In genomic region chr10:44426247-44427034, GRCh38 we compare ENCODE assay signal across 27 cellular contexts. TPM values are rescaled to one million over a fixed set of nuclear protein-coding genes. Genes with fewer than 3 reads are reported as not detected.
"Had no signal": no experiment of that assay in that cellular context is flagged by ENCODE, and none has a peak within 500 bp of the region (broad histone marks: within the 10 kb centered on the region; RNA-seq: fewer than 3 reads in every experiment).

No MANE protein-coding gene starts in this region.

- H3K36me3 ChIP-seq: ascending aorta, MG63 had no signal

- H3K9me3 ChIP-seq: body of pancreas had no signal

- H3K4me1 Mint-ChIP-seq: activated naive CD4-positive, alpha-beta T cell treated with anti-CD3 and anti-CD28 coated beads, Interleukin-2, amount 50 U/mL, for 24 hours had no signal

- H3K27ac ChIP-seq: ascending aorta, body of pancreas, SK-N-MC, VCaP had no signal

- H3K27me3 Mint-ChIP-seq: activated CD8-positive, alpha-beta T cell treated with anti-CD3 and anti-CD28 coated beads for 36 hours; activated naive CD4-positive, alpha-beta T cell treated with anti-CD3 and anti-CD28 coated beads, Interleukin-2, amount 50 U/mL, for 24 hours; T-cell had no signal

- ATAC-seq: activated CD8-positive, alpha-beta T cell treated with anti-CD3 and anti-CD28 coated beads for 36 hours; body of pancreas; T-cell had no signal

- H3K27me3 ChIP-seq: ascending aorta, body of pancreas, MG63 had no signal

- H3K4me1 ChIP-seq: ascending aorta, body of pancreas had no signal

- DNase-seq: activated CD4-positive, alpha-beta T cell treated with anti-CD3 and anti-CD28 coated beads, Interleukin-2, amount 50 U/mL, for 1 hour; activated CD4-positive, CD25-positive, alpha-beta regulatory T cell; activated CD8-positive, alpha-beta memory T cell treated with anti-CD3 and anti-CD28 coated beads, Interleukin-2, amount 50 U/mL, for 48 hours; activated CD8-positive, alpha-beta T cell treated with anti-CD3 and anti-CD28 coated beads for 36 hours; activated effector memory CD4-positive, alpha-beta T cell treated with Interleukin-2 at 50 U/mL for 16 hours; activated naive CD4-positive, alpha-beta T cell; activated T-cell treated with anti-CD3 and anti-CD28 coated beads, Interleukin-2, amount 50 U/mL, for 1 hour; body of pancreas; central memory CD4-positive, alpha-beta T cell; MG63; MV-4-11; NCI-H1092 treated with DMSO at 0.1 percent for 48 hours; NCI-H1417 treated with DMSO at 0.1 percent for 48 hours; NCI-H1694; NCI-H2029 treated with DMSO at 0.1 percent for 48 hours; NCI-H345; NCI-H510A; NCI-H526 treated with DMSO at 0.1 percent for 48 hours; NCI-H82; SIG-M5; T-cell had no signal

- H3K27ac Mint-ChIP-seq: activated CD8-positive, alpha-beta T cell treated with anti-CD3 and anti-CD28 coated beads for 36 hours; activated naive CD4-positive, alpha-beta T cell treated with anti-CD3 and anti-CD28 coated beads, Interleukin-2, amount 50 U/mL, for 24 hours; T-cell had no signal

- H3K36me3 Mint-ChIP-seq: activated naive CD4-positive, alpha-beta T cell treated with anti-CD3 and anti-CD28 coated beads, Interleukin-2, amount 50 U/mL, for 24 hours; T-cell had no signal

- H3K4me3 Mint-ChIP-seq: activated CD8-positive, alpha-beta T cell treated with anti-CD3 and anti-CD28 coated beads for 36 hours; activated naive CD4-positive, alpha-beta T cell treated with anti-CD3 and anti-CD28 coated beads, Interleukin-2, amount 50 U/mL, for 24 hours; T-cell had no signal

- H3K4me3 ChIP-seq: ascending aorta, body of pancreas, MG63, SK-N-MC had no signal

RNA-seq across cellular contexts. Expression of gene CXCL12, which starts 41.5 kb away (rescaled TPM):
- total RNA-seq: activated CD8-positive, alpha-beta T cell treated with anti-CD3 and anti-CD28 coated beads for 36 hours; OCI-LY7; T-helper 2 cell treated with Interferon-gamma antibody and Interleukin-4, amounts not matched to agents 100 ng/mL and 5 ng/mL, for 36 hours had no signal
